ENCODE assay signal across 1 cellular context in the genomic region with DNA sequence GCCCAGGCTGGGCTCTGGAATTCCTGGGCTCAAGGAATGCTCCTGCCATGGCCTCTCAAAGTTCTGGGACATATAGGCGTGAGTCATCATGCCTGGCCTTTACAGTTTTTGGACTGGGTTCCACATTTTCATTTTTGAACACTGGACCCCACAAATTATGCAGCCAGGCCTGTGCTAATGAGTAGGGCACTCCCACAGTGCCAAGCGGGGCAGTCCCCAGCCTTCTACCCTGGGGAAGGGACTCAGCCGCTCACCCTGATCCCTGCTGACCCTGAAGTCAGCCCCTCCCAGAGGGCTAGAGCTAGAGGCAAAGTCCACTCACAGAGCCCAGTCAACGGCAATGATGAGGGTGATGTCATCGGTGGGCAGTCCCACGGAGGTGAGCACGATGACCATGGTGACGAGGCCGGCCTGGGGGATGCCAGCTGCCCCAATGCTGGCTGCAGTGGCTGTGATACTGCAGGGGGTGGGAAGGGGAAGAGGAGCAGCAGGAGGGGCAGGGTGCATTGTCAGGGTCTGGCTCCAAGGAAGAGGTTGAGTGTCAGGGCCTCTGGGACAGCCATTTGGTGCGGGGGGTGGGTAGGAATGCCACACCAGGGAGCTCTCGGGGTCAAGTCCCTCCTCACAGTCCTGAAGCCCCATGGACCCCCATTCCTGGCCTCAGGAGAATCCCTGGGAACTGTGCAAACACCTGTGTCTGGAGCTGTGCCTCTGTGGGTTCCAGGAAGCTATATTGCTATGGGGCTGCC.
TF ChIP-seq lines count a peak whose summit lies in the region.

No MANE protein-coding gene starts in this region.

TF ChIP-seq in HepG2, 621 proteins besides CTCF, POLR2A, EP300 and RAD21 (continues in another document):
- TF ChIP-seq, protein P1, sequence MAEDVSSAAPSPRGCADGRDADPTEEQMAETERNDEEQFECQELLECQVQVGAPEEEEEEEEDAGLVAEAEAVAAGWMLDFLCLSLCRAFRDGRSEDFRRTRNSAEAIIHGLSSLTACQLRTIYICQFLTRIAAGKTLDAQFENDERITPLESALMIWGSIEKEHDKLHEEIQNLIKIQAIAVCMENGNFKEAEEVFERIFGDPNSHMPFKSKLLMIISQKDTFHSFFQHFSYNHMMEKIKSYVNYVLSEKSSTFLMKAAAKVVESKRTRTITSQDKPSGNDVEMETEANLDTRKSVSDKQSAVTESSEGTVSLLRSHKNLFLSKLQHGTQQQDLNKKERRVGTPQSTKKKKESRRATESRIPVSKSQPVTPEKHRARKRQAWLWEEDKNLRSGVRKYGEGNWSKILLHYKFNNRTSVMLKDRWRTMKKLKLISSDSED (CRISPR knock-in tag; IDR thresholded peaks at IDR 0.05) = no peak
- TF ChIP-seq ZNF34 (CRISPR knock-in tag; IDR thresholded peaks at IDR 0.05; ENCODE audit: borderline replicate concordance) (no peak), ZNF317 (CRISPR knock-in tag; IDR thresholded peaks at IDR 0.05) (no peak), ZNF839 (CRISPR knock-in tag; IDR thresholded peaks at IDR 0.05; ENCODE audit: borderline replicate concordance) (no peak), ZNF850 (CRISPR knock-in tag; conservative IDR thresholded peaks at IDR 0.05) (no peak), HMGA1 (CRISPR knock-in tag; conservative IDR thresholded peaks at IDR 0.05) (no peak), TBX3 (IDR thresholded peaks at IDR 0.05; ENCODE audit: borderline replicate concordance) (no peak), ZNF556 (CRISPR knock-in tag; IDR thresholded peaks at IDR 0.05; ENCODE audit: borderline replicate concordance) (peak; percentile 56; the same call in 1 of the 2 replicates), ZC3H13 (CRISPR knock-in tag; IDR thresholded peaks at IDR 0.05) (peak; percentile 70; the same call in 1 of the 2 replicates), GATAD1 (CRISPR knock-in tag; IDR thresholded peaks at IDR 0.05) (0 out of 2 replicates have a peak, but pooled peaks have one; percentile 41), AGO1 (IDR thresholded peaks at IDR 0.05; ENCODE audit: low read depth, low read length, poor library complexity, severe bottlenecking) (no peak), ZNF121 (CRISPR knock-in tag; IDR thresholded peaks at IDR 0.05) (peak; percentile 95), MXI1 (IDR thresholded peaks at IDR 0.05; ENCODE audit: borderline replicate concordance, low read depth, low read length) (peak; percentile 39; the same call in 1 of the 3 replicates), NFATC3 (CRISPR knock-in tag; IDR thresholded peaks at IDR 0.05) (no peak), MZF1 (CRISPR knock-in tag; IDR thresholded peaks at IDR 0.05; ENCODE audit: borderline replicate concordance) (no peak; the same call in 1 of the 2 replicates), SCMH1 (CRISPR knock-in tag; IDR thresholded peaks at IDR 0.05; ENCODE audit: borderline replicate concordance) (no peak), ZFP36 (IDR thresholded peaks at IDR 0.05; ENCODE audit: borderline replicate concordance, low read depth, low read length, partially characterized antibody) (no peak), TEAD3 (CRISPR knock-in tag; optimal IDR thresholded peaks at IDR 0.05; ENCODE audit: borderline replicate concordance) (peak; percentile 66), ZNF263 (CRISPR knock-in tag; IDR thresholded peaks at IDR 0.05) (peak; percentile 73), ZFP36L2 (CRISPR knock-in tag; IDR thresholded peaks at IDR 0.05) (no peak), PLRG1 (conservative IDR thresholded peaks at IDR 0.05) (no peak), ZNF17 (CRISPR knock-in tag; IDR thresholded peaks at IDR 0.05) (no peak), PHF8 (CRISPR knock-in tag; IDR thresholded peaks at IDR 0.05) (no peak; the same call in 1 of the 2 replicates), ZBTB20 (CRISPR knock-in tag; IDR thresholded peaks at IDR 0.05; ENCODE audit: borderline replicate concordance, low read depth) (peak; percentile 19; the same call in 1 of the 2 replicates), AHR (CRISPR knock-in tag; IDR thresholded peaks at IDR 0.05) (no peak), SMC3 (IDR thresholded peaks at IDR 0.05; ENCODE audit: low read length) (no peak), HOXD1 (CRISPR knock-in tag; IDR thresholded peaks at IDR 0.05) (0 out of 2 replicates have a peak, but pooled peaks have one; percentile 48), ZNF7 (CRISPR knock-in tag; IDR thresholded peaks at IDR 0.05) (no peak), KAT8 (CRISPR knock-in tag; IDR thresholded peaks at IDR 0.05) (peak; percentile 65; the same call in 1 of the 2 replicates), KDM5B (CRISPR knock-in tag; IDR thresholded peaks at IDR 0.05; ENCODE audit: borderline replicate concordance) (peak; percentile 73; the same call in 1 of the 2 replicates), CREB1 (IDR thresholded peaks at IDR 0.05) (peak; percentile 93), CREB1 (CRISPR knock-in tag; IDR thresholded peaks at IDR 0.05) (no peak), ZBTB7B (CRISPR knock-in tag; IDR thresholded peaks at IDR 0.05) (peak; percentile 72; the same call in 1 of the 2 replicates), HNRNPLL (IDR thresholded peaks at IDR 0.05; ENCODE audit: low read depth, low read length, poor library complexity, severe bottlenecking) (no peak), DMAP1 (CRISPR knock-in tag; IDR thresholded peaks at IDR 0.05) (no peak), SAFB2 (CRISPR knock-in tag; IDR thresholded peaks at IDR 0.05; ENCODE audit: borderline replicate concordance, low read depth) (0 out of 2 replicates have a peak, but pooled peaks have one; percentile 31)
- TF ChIP-seq, protein P2, sequence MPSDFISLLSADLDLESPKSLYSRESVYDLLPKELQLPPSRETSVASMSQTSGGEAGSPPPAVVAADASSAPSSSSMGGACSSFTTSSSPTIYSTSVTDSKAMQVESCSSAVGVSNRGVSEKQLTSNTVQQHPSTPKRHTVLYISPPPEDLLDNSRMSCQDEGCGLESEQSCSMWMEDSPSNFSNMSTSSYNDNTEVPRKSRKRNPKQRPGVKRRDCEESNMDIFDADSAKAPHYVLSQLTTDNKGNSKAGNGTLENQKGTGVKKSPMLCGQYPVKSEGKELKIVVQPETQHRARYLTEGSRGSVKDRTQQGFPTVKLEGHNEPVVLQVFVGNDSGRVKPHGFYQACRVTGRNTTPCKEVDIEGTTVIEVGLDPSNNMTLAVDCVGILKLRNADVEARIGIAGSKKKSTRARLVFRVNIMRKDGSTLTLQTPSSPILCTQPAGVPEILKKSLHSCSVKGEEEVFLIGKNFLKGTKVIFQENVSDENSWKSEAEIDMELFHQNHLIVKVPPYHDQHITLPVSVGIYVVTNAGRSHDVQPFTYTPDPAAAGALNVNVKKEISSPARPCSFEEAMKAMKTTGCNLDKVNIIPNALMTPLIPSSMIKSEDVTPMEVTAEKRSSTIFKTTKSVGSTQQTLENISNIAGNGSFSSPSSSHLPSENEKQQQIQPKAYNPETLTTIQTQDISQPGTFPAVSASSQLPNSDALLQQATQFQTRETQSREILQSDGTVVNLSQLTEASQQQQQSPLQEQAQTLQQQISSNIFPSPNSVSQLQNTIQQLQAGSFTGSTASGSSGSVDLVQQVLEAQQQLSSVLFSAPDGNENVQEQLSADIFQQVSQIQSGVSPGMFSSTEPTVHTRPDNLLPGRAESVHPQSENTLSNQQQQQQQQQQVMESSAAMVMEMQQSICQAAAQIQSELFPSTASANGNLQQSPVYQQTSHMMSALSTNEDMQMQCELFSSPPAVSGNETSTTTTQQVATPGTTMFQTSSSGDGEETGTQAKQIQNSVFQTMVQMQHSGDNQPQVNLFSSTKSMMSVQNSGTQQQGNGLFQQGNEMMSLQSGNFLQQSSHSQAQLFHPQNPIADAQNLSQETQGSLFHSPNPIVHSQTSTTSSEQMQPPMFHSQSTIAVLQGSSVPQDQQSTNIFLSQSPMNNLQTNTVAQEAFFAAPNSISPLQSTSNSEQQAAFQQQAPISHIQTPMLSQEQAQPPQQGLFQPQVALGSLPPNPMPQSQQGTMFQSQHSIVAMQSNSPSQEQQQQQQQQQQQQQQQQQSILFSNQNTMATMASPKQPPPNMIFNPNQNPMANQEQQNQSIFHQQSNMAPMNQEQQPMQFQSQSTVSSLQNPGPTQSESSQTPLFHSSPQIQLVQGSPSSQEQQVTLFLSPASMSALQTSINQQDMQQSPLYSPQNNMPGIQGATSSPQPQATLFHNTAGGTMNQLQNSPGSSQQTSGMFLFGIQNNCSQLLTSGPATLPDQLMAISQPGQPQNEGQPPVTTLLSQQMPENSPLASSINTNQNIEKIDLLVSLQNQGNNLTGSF (CRISPR knock-in tag; IDR thresholded peaks at IDR 0.05) = no peak
- TF ChIP-seq, protein P3, sequence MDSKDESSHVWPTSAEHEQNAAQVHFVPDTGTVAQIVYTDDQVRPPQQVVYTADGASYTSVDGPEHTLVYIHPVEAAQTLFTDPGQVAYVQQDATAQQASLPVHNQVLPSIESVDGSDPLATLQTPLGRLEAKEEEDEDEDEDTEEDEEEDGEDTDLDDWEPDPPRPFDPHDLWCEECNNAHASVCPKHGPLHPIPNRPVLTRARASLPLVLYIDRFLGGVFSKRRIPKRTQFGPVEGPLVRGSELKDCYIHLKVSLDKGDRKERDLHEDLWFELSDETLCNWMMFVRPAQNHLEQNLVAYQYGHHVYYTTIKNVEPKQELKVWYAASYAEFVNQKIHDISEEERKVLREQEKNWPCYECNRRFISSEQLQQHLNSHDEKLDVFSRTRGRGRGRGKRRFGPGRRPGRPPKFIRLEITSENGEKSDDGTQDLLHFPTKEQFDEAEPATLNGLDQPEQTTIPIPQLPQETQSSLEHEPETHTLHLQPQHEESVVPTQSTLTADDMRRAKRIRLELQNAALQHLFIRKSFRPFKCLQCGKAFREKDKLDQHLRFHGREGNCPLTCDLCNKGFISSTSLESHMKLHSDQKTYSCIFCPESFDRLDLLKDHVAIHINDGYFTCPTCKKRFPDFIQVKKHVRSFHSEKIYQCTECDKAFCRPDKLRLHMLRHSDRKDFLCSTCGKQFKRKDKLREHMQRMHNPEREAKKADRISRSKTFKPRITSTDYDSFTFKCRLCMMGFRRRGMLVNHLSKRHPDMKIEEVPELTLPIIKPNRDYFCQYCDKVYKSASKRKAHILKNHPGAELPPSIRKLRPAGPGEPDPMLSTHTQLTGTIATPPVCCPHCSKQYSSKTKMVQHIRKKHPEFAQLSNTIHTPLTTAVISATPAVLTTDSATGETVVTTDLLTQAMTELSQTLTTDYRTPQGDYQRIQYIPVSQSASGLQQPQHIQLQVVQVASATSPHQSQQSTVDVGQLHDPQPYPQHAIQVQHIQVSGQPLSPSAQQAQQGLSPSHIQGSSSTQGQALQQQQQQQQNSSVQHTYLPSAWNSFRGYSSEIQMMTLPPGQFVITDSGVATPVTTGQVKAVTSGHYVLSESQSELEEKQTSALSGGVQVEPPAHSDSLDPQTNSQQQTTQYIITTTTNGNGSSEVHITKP (CRISPR knock-in tag; IDR thresholded peaks at IDR 0.05; ENCODE audit: low read depth) = peak; percentile 54; the same call in 1 of the 2 replicates
- TF ChIP-seq, protein P4, sequence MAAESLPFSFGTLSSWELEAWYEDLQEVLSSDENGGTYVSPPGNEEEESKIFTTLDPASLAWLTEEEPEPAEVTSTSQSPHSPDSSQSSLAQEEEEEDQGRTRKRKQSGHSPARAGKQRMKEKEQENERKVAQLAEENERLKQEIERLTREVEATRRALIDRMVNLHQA (CRISPR knock-in tag; IDR thresholded peaks at IDR 0.05) = no peak
- TF ChIP-seq, protein P5, sequence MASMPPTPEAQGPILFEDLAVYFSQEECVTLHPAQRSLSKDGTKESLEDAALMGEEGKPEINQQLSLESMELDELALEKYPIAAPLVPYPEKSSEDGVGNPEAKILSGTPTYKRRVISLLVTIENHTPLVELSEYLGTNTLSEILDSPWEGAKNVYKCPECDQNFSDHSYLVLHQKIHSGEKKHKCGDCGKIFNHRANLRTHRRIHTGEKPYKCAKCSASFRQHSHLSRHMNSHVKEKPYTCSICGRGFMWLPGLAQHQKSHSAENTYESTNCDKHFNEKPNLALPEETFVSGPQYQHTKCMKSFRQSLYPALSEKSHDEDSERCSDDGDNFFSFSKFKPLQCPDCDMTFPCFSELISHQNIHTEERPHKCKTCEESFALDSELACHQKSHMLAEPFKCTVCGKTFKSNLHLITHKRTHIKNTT (CRISPR knock-in tag; IDR thresholded peaks at IDR 0.05) = no peak
- TF ChIP-seq, protein P6, sequence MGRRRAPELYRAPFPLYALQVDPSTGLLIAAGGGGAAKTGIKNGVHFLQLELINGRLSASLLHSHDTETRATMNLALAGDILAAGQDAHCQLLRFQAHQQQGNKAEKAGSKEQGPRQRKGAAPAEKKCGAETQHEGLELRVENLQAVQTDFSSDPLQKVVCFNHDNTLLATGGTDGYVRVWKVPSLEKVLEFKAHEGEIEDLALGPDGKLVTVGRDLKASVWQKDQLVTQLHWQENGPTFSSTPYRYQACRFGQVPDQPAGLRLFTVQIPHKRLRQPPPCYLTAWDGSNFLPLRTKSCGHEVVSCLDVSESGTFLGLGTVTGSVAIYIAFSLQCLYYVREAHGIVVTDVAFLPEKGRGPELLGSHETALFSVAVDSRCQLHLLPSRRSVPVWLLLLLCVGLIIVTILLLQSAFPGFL (CRISPR knock-in tag; IDR thresholded peaks at IDR 0.05) = no peak
- TF ChIP-seq, protein P7, sequence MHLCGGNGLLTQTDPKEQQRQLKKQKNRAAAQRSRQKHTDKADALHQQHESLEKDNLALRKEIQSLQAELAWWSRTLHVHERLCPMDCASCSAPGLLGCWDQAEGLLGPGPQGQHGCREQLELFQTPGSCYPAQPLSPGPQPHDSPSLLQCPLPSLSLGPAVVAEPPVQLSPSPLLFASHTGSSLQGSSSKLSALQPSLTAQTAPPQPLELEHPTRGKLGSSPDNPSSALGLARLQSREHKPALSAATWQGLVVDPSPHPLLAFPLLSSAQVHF (CRISPR knock-in tag; IDR thresholded peaks at IDR 0.05) = no peak
- TF ChIP-seq, protein P8, sequence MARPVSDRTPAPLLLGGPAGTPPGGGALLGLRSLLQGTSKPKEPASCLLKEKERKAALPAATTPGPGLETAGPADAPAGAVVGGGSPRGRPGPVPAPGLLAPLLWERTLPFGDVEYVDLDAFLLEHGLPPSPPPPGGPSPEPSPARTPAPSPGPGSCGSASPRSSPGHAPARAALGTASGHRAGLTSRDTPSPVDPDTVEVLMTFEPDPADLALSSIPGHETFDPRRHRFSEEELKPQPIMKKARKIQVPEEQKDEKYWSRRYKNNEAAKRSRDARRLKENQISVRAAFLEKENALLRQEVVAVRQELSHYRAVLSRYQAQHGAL (CRISPR knock-in tag; IDR thresholded peaks at IDR 0.05; ENCODE audit: not compliant biosample characterization) = no peak
- TF ChIP-seq, protein P9, sequence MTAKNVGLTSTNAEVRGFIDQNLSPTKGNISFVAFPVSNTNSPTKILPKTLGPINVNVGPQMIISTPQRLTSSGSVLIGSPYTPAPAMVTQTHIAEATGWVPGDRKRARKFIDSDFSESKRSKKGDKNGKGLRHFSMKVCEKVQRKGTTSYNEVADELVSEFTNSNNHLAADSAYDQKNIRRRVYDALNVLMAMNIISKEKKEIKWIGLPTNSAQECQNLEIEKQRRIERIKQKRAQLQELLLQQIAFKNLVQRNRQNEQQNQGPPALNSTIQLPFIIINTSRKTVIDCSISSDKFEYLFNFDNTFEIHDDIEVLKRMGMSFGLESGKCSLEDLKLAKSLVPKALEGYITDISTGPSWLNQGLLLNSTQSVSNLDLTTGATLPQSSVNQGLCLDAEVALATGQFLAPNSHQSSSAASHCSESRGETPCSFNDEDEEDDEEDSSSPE (CRISPR knock-in tag; IDR thresholded peaks at IDR 0.05) = no peak
- TF ChIP-seq, protein P10, sequence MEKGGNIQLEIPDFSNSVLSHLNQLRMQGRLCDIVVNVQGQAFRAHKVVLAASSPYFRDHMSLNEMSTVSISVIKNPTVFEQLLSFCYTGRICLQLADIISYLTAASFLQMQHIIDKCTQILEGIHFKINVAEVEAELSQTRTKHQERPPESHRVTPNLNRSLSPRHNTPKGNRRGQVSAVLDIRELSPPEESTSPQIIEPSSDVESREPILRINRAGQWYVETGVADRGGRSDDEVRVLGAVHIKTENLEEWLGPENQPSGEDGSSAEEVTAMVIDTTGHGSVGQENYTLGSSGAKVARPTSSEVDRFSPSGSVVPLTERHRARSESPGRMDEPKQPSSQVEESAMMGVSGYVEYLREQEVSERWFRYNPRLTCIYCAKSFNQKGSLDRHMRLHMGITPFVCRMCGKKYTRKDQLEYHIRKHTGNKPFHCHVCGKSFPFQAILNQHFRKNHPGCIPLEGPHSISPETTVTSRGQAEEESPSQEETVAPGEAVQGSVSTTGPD (CRISPR knock-in tag; IDR thresholded peaks at IDR 0.05) = no peak
